8 cellular contexts compared by ENCODE assay signal in genomic region chr21:15058718-15059316, GRCh38. TPM values are rescaled to one million over a fixed set of nuclear protein-coding genes. Genes with fewer than 3 reads are reported as not detected.
A peak's percentile ranks its signal among the peaks of the same experiment; 100 is the strongest.
DNase-seq lines count a peak whose midpoint lies in the region; ATAC-seq and TF ChIP-seq lines count a peak whose summit lies in the region.

No MANE protein-coding gene starts in this region.

- CTCF ChIA-PET in IMR-90 (lab: Yijun Ruan, JAX), result interaction anchor here (0.8 kb wide), 1 partner anchor 170 kb away, joined by 3 read pairs; no protein-coding TSS in a partner anchor

- H2AK5ac ChIP-seq in IMR-90 (ENCODE audit: low read depth, low read length), result no peak overlapping the region

- intact Hi-C loops in IMR-90 (cut with micrococcal nuclease) (loop anchor here (2.0 kb wide), 1 partner anchor 54 kb away; no protein-coding TSS in a partner anchor), prostate gland (cut with DNase I) (no loop called here), aorta (cut with DNase I) (loop anchor here in 1 of 2 donors (10.0 kb wide), 1 partner anchor 64 kb away; no protein-coding TSS in a partner anchor)

- no peak overlapping the region for H2BK15ac ChIP-seq in IMR-90 (ENCODE audit: low read depth, low read length)

- TF ChIP-seq POLR2A in IMR-90 (IDR thresholded peaks at IDR 0.05; ENCODE audit: low read depth, low read length) (no peak), prostate gland (IDR thresholded peaks at IDR 0.05) (no peak)

- H3K4me2 ChIP-seq in IMR-90 (ENCODE audit: low read depth, low read length), result peak overlapping the region; percentile 95

- H3K36me3 ChIP-seq in IMR-90 (ENCODE audit: control insufficient read depth, insufficient read depth, low read length) (no peaks in the 10 kb centered on the region), prostate gland (no peaks in the 10 kb centered on the region), aorta (ENCODE audit: control insufficient read depth in 1 of 2, insufficient read depth in 2 of 2, low read length in 1 of 2) (no peaks in the 10 kb centered on the region)
- H3K36me3 ChIP-seq in effector memory CD4-positive, alpha-beta T cell (ENCODE audit: control insufficient read depth, insufficient read depth, low read length), result no peaks in the 10 kb centered on the region

- peak overlapping the region; percentile 55; the same call in 1 of the 2 replicates for H3K23ac ChIP-seq in IMR-90 (ENCODE audit: low read depth, low read length)

- H2BK5ac ChIP-seq in IMR-90 (ENCODE audit: low read depth, low read length, poor library complexity, severe bottlenecking), result peak overlapping the region; percentile 84

- H2BK120ac ChIP-seq in IMR-90 (ENCODE audit: low read depth, low read length), result no peak overlapping the region; the same call in 1 of the 2 replicates

- H3K9ac ChIP-seq in IMR-90 (ENCODE audit: low read depth, low read length), result peak overlapping the region; percentile 72; the same call in 1 of the 2 replicates

- no peak for TF ChIP-seq RAD21 in IMR-90 (IDR thresholded peaks at IDR 0.05; ENCODE audit: low read length)

- peaks cover 0 to 30% of the 10 kb centered on the region in 2 experiments; a peak in 2 of 4 replicates for H3K79me1 ChIP-seq in IMR-90 (ENCODE audit: low read depth in 1 of 2, low read length in 2 of 2)

- H3K9me1 ChIP-seq in IMR-90 (ENCODE audit: insufficient read depth, low read length), result peaks cover 4% of the 10 kb centered on the region

- dilution Hi-C loops in IMR-90 (cut with HindIII; ENCODE audit: low sequenced_read_pairs, unreplicated experiment), result no loop called here

- no CpG with 5 or more reads among the region's 2 CpGs for WGBS in IMR-90 (ENCODE audit: extremely low coverage in 2 of 2, insufficient read length in 1 of 2), 2 experiments
- 49% methylated on average over 2 of the region's 2 CpGs for WGBS in prostate gland
- WGBS in aorta, 2 donors, result 66 to 75% methylated on average over 2 of the region's 2 CpGs

- H3K4ac ChIP-seq in IMR-90 (ENCODE audit: low read depth, low read length), result no peak overlapping the region; the same call in 1 of the 2 replicates

- peak overlapping the region; percentile 5; the same call in 1 of the 2 replicates for H4K5ac ChIP-seq in IMR-90 (ENCODE audit: low read depth, low read length)

- H4K91ac ChIP-seq in IMR-90 (ENCODE audit: insufficient read depth, low read depth, low read length), result no peak overlapping the region

- no peak overlapping the region for H3K56ac ChIP-seq in IMR-90 (ENCODE audit: extremely low read depth, insufficient read depth, low read length)

- no TSS peak for BruUV-seq in IMR-90 (replicated peaks; lab: Mats Ljungman, UMichigan)

- peak overlapping the region; percentile 76; the same call in 1 of the 2 replicates for H3K18ac ChIP-seq in IMR-90 (ENCODE audit: low read depth, low read length)

- H3K9me3 ChIP-seq in IMR-90 (ENCODE audit: control insufficient read depth, insufficient read depth, low read length), result no peaks in the 10 kb centered on the region
- H3K9me3 ChIP-seq in prostate gland, result no peaks in the 10 kb centered on the region
- no peaks in the 10 kb centered on the region for H3K9me3 ChIP-seq in aorta (ENCODE audit: control insufficient read depth, low read length)
- no peaks in the 10 kb centered on the region for H3K9me3 ChIP-seq in effector memory CD4-positive, alpha-beta T cell (ENCODE audit: control insufficient read depth, low read length)

- peak overlapping the region in 1 of 2 experiments; percentile 10; a peak in 1 of 4 replicates for H4K8ac ChIP-seq in IMR-90 (ENCODE audit: low read depth in 2 of 2, low read length in 2 of 2)

- H2AK9ac ChIP-seq in IMR-90 (replicated peaks; ENCODE audit: low read depth, low read length, poor library complexity), result no peak overlapping the region

- H3K27ac ChIP-seq in IMR-90 (ENCODE audit: insufficient read depth, low read length) (peak overlapping the region; percentile 65; the same call in 1 of the 2 replicates), prostate gland (peak overlapping the region; percentile 48 to 73), aorta (ENCODE audit: low read depth in 1 of 2, low read length in 2 of 2) (no peak overlapping the region)
- H3K27ac ChIP-seq in effector memory CD4-positive, alpha-beta T cell (ENCODE audit: insufficient read depth, low read length, poor library complexity, severe bottlenecking), result no peak overlapping the region

- peak; percentile 68 for DNase-seq in IMR-90
- peak; percentile 54 for DNase-seq in dedifferentiated amniotic fluid mesenchymal stem cell (ENCODE audit: extremely low spot score)
- DNase-seq in prostate gland (ENCODE audit: low spot score), result no peak
- DNase-seq in NCI-H2107 (lab: John Stamatoyannopoulos, UW), result no peak
- no peak for DNase-seq in aorta
- no peak for DNase-seq in effector memory CD4-positive, alpha-beta T cell

- ATAC-seq in GM18498 (IDR thresholded peaks at IDR 0.05; ENCODE audit: unreplicated experiment), result peak; percentile 43
- peak; percentile 50 for ATAC-seq in IMR-90 (ENCODE audit: low read depth)
- no peak for ATAC-seq in aorta (ENCODE audit: low FRiP score)
- no peak for ATAC-seq in GM18502 (IDR thresholded peaks at IDR 0.05; ENCODE audit: poor library complexity, unreplicated experiment)

- no peak overlapping the region for H2BK20ac ChIP-seq in IMR-90 (ENCODE audit: low read depth, low read length)

- POLR2A ChIA-PET in IMR-90 (lab: Charles Lee; ENCODE audit: unreplicated experiment), result no interaction called here

- TF ChIP-seq CTCF in IMR-90 (conservative IDR thresholded peaks at IDR 0.05; ENCODE audit: low read depth, low read length) (no peak), prostate gland (IDR thresholded peaks at IDR 0.05) (no peak)

- H3K4me3 ChIP-seq in IMR-90 (ENCODE audit: insufficient read depth, low read depth, low read length) (peak overlapping the region; percentile 47; the same call in 1 of the 2 replicates), prostate gland (no peak overlapping the region), aorta (ENCODE audit: low read length in 2 of 2) (no peak overlapping the region)
- no peak overlapping the region for H3K4me3 ChIP-seq in effector memory CD4-positive, alpha-beta T cell (ENCODE audit: insufficient read depth, low read depth, low read length, poor library complexity, severe bottlenecking)

- peaks cover 73% of the 10 kb centered on the region for H4K20me1 ChIP-seq in IMR-90 (ENCODE audit: insufficient read depth, low read length)

- peak overlapping the region; percentile 46; the same call in 1 of the 2 replicates for H3K14ac ChIP-seq in IMR-90 (replicated peaks; ENCODE audit: low read depth, low read length)

- in situ Hi-C loops in IMR-90 (cut with MboI; ENCODE audit: low sequenced_read_pairs), result no loop called here

- H3K27me3 ChIP-seq in IMR-90 (ENCODE audit: control insufficient read depth, insufficient read depth, low read length) (no peaks in the 10 kb centered on the region), prostate gland (replicated peaks; ENCODE audit: insufficient read depth) (no peaks in the 10 kb centered on the region), aorta (ENCODE audit: control insufficient read depth in 1 of 2, insufficient read depth in 2 of 2, low read length in 1 of 2) (no peaks in the 10 kb centered on the region)
- peaks cover 2% of the 10 kb centered on the region for H3K27me3 ChIP-seq in effector memory CD4-positive, alpha-beta T cell (replicated peaks; ENCODE audit: control insufficient read depth, insufficient read depth, low read length, poor library complexity, severe bottlenecking)

- peaks cover 6% of the 10 kb centered on the region for H3K4me1 ChIP-seq in IMR-90 (ENCODE audit: control insufficient read depth, insufficient read depth, low read length)
- H3K4me1 ChIP-seq in prostate gland (replicated peaks), result peaks cover 17% of the 10 kb centered on the region
- H3K4me1 ChIP-seq in aorta (ENCODE audit: control insufficient read depth in 1 of 2, insufficient read depth in 2 of 2, low read length in 2 of 2), result no peaks in the 10 kb centered on the region
- peaks cover 7% of the 10 kb centered on the region for H3K4me1 ChIP-seq in effector memory CD4-positive, alpha-beta T cell (ENCODE audit: control insufficient read depth, insufficient read depth, low read length, poor library complexity, severe bottlenecking)

- H2AFZ ChIP-seq in IMR-90 (replicated peaks; ENCODE audit: low read length, poor library complexity), result no peak overlapping the region

TF ChIP-seq in IMR-90, 13 proteins besides CTCF, POLR2A, EP300 and RAD21:
- TF ChIP-seq RFX5 (IDR thresholded peaks at IDR 0.05; ENCODE audit: low read depth, low read length), result no peak
- TF ChIP-seq BHLHE40 (IDR thresholded peaks at IDR 0.05; ENCODE audit: low read depth, low read length), result no peak
- TF ChIP-seq SMC3 (IDR thresholded peaks at IDR 0.05; ENCODE audit: low read depth, low read length), result no peak
- no peak for TF ChIP-seq MAFK (IDR thresholded peaks at IDR 0.05; ENCODE audit: low read depth, low read length)
- no peak for TF ChIP-seq CEBPB (IDR thresholded peaks at IDR 0.05; ENCODE audit: low read depth, low read length)
- no peak for TF ChIP-seq USF2 (IDR thresholded peaks at IDR 0.05; ENCODE audit: low read depth, low read length)
- TF ChIP-seq ELK1 (IDR thresholded peaks at IDR 0.05; ENCODE audit: borderline replicate concordance, low read depth, low read length), result no peak

RNA-seq across cellular contexts. Expression of gene NRIP1, which starts 6.0 kb away (rescaled TPM):
- total RNA-seq in IMR-90 (2012; rRNA removed) (73.8 and 85.3 TPM in 2 replicates), prostate gland (10 to 100 TPM; 29.3 to 43.1 TPM), aorta (10 to 100 TPM; 28.6 to 37.1 TPM)
- polyA plus RNA-seq in IMR-90 (2012; rRNA removed) (8.5 and 9.6 TPM in 2 replicates), aorta (1 to 10 TPM; 3.8 to 4.6 TPM)
- 1.4 and 1.5 TPM in 2 replicates for polyA plus RNA-seq in IMR-90 (2012; cell fraction: cytosol; rRNA removed)
- 1.7 and 17.8 TPM in 2 replicates for polyA plus RNA-seq in IMR-90 (2012; cell fraction: nucleus; rRNA removed; ENCODE audit: low replicate concordance)

Comparison
In these comparisons a context has a peak if more than half of its experiments do, and no peak if none do; other contexts are left out.
1. ATAC-seq: peak in GM18498 (single experiment) and IMR-90 (single experiment); none in aorta (single experiment) and GM18502 (single experiment).
2. DNase-seq: peak in IMR-90 (single experiment) and dedifferentiated amniotic fluid mesenchymal stem cell (single experiment); none in prostate gland (single experiment), NCI-H2107 (single experiment), aorta (0 of 2) and effector memory CD4-positive, alpha-beta T cell (0 of 3).
3. H3K27ac ChIP-seq: peak in IMR-90 (single experiment) and prostate gland (2 of 2); none in aorta (0 of 2) and effector memory CD4-positive, alpha-beta T cell (single experiment).